In genomic region chr6:135183532-135184440, GRCh38 we compare ENCODE assay signal across 2 cellular contexts.
TF ChIP-seq lines count a peak whose summit lies in the region.

No MANE protein-coding gene starts in this region.

TF ChIP-seq in HEK293, 187 proteins besides CTCF, POLR2A, EP300 and RAD21 (continued from another document and continues in another):
- TF ChIP-seq, protein P1, sequence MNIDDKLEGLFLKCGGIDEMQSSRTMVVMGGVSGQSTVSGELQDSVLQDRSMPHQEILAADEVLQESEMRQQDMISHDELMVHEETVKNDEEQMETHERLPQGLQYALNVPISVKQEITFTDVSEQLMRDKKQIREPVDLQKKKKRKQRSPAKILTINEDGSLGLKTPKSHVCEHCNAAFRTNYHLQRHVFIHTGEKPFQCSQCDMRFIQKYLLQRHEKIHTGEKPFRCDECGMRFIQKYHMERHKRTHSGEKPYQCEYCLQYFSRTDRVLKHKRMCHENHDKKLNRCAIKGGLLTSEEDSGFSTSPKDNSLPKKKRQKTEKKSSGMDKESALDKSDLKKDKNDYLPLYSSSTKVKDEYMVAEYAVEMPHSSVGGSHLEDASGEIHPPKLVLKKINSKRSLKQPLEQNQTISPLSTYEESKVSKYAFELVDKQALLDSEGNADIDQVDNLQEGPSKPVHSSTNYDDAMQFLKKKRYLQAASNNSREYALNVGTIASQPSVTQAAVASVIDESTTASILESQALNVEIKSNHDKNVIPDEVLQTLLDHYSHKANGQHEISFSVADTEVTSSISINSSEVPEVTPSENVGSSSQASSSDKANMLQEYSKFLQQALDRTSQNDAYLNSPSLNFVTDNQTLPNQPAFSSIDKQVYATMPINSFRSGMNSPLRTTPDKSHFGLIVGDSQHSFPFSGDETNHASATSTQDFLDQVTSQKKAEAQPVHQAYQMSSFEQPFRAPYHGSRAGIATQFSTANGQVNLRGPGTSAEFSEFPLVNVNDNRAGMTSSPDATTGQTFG (tag by site-specific recombination; IDR thresholded peaks at IDR 0.05; ENCODE audit: borderline replicate concordance), result no peak
- TF ChIP-seq SCRT2 (tag by site-specific recombination; IDR thresholded peaks at IDR 0.05) (peak; percentile 93), ZNF202 (tag by site-specific recombination; IDR thresholded peaks at IDR 0.05; ENCODE audit: borderline replicate concordance) (no peak), ZNF248 (tag by site-specific recombination; IDR thresholded peaks at IDR 0.05) (no peak), ZNF837 (tag by site-specific recombination; IDR thresholded peaks at IDR 0.05) (no peak), ZNF624 (tag by site-specific recombination; IDR thresholded peaks at IDR 0.05) (no peak), WT1 (tag by site-specific recombination; IDR thresholded peaks at IDR 0.05) (no peak), ZNF830 (tag by site-specific recombination; IDR thresholded peaks at IDR 0.05; ENCODE audit: low read depth) (no peak), PRDM1 (tag by site-specific recombination; IDR thresholded peaks at IDR 0.05) (no peak), KLF16 (tag by site-specific recombination; IDR thresholded peaks at IDR 0.05) (0 out of 2 replicates have a peak, but pooled peaks have one; percentile 31), ZNF391 (tag by site-specific recombination; IDR thresholded peaks at IDR 0.05; ENCODE audit: borderline replicate concordance, low read depth) (no peak), ZNF76 (tag by site-specific recombination; IDR thresholded peaks at IDR 0.05; ENCODE audit: borderline replicate concordance, low read depth) (no peak), SP3 (tag by site-specific recombination; IDR thresholded peaks at IDR 0.05) (0 out of 2 replicates have a peak, but pooled peaks have one; percentile 15), ZNF560 (tag by site-specific recombination; IDR thresholded peaks at IDR 0.05; ENCODE audit: borderline replicate concordance) (no peak), ZNF169 (tag by site-specific recombination; IDR thresholded peaks at IDR 0.05) (no peak), ZNF211 (tag by site-specific recombination; IDR thresholded peaks at IDR 0.05; ENCODE audit: low read depth) (no peak), ZFP69B (tag by site-specific recombination; IDR thresholded peaks at IDR 0.05) (no peak), ZNF514 (tag by site-specific recombination; IDR thresholded peaks at IDR 0.05) (no peak), ZNF155 (tag by site-specific recombination; IDR thresholded peaks at IDR 0.05) (no peak), ZNF2 (tag by site-specific recombination; IDR thresholded peaks at IDR 0.05) (no peak), ZNF324 (tag by site-specific recombination; IDR thresholded peaks at IDR 0.05) (no peak), PRDM6 (tag by site-specific recombination; IDR thresholded peaks at IDR 0.05) (no peak), YY2 (tag by site-specific recombination; IDR thresholded peaks at IDR 0.05) (no peak)
- TF ChIP-seq, protein P2, sequence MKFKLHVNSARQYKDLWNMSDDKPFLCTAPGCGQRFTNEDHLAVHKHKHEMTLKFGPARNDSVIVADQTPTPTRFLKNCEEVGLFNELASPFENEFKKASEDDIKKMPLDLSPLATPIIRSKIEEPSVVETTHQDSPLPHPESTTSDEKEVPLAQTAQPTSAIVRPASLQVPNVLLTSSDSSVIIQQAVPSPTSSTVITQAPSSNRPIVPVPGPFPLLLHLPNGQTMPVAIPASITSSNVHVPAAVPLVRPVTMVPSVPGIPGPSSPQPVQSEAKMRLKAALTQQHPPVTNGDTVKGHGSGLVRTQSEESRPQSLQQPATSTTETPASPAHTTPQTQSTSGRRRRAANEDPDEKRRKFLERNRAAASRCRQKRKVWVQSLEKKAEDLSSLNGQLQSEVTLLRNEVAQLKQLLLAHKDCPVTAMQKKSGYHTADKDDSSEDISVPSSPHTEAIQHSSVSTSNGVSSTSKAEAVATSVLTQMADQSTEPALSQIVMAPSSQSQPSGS (tag by site-specific recombination; IDR thresholded peaks at IDR 0.05; ENCODE audit: low read depth), result no peak

TF ChIP-seq in GM12878, 131 proteins besides CTCF, POLR2A, EP300 and RAD21 (continued from another document and continues in another):
- TF ChIP-seq, protein P3, sequence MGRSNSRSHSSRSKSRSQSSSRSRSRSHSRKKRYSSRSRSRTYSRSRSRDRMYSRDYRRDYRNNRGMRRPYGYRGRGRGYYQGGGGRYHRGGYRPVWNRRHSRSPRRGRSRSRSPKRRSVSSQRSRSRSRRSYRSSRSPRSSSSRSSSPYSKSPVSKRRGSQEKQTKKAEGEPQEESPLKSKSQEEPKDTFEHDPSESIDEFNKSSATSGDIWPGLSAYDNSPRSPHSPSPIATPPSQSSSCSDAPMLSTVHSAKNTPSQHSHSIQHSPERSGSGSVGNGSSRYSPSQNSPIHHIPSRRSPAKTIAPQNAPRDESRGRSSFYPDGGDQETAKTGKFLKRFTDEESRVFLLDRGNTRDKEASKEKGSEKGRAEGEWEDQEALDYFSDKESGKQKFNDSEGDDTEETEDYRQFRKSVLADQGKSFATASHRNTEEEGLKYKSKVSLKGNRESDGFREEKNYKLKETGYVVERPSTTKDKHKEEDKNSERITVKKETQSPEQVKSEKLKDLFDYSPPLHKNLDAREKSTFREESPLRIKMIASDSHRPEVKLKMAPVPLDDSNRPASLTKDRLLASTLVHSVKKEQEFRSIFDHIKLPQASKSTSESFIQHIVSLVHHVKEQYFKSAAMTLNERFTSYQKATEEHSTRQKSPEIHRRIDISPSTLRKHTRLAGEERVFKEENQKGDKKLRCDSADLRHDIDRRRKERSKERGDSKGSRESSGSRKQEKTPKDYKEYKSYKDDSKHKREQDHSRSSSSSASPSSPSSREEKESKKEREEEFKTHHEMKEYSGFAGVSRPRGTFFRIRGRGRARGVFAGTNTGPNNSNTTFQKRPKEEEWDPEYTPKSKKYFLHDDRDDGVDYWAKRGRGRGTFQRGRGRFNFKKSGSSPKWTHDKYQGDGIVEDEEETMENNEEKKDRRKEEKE (IDR thresholded peaks at IDR 0.05), result no peak
- TF ChIP-seq, protein P4, sequence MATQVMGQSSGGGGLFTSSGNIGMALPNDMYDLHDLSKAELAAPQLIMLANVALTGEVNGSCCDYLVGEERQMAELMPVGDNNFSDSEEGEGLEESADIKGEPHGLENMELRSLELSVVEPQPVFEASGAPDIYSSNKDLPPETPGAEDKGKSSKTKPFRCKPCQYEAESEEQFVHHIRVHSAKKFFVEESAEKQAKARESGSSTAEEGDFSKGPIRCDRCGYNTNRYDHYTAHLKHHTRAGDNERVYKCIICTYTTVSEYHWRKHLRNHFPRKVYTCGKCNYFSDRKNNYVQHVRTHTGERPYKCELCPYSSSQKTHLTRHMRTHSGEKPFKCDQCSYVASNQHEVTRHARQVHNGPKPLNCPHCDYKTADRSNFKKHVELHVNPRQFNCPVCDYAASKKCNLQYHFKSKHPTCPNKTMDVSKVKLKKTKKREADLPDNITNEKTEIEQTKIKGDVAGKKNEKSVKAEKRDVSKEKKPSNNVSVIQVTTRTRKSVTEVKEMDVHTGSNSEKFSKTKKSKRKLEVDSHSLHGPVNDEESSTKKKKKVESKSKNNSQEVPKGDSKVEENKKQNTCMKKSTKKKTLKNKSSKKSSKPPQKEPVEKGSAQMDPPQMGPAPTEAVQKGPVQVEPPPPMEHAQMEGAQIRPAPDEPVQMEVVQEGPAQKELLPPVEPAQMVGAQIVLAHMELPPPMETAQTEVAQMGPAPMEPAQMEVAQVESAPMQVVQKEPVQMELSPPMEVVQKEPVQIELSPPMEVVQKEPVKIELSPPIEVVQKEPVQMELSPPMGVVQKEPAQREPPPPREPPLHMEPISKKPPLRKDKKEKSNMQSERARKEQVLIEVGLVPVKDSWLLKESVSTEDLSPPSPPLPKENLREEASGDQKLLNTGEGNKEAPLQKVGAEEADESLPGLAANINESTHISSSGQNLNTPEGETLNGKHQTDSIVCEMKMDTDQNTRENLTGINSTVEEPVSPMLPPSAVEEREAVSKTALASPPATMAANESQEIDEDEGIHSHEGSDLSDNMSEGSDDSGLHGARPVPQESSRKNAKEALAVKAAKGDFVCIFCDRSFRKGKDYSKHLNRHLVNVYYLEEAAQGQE (IDR thresholded peaks at IDR 0.05; ENCODE audit: low read depth, low read length), result no peak
- 0 out of 2 replicates have a peak, but pooled peaks have one; percentile 26 for TF ChIP-seq HSF1 (IDR thresholded peaks at IDR 0.05; ENCODE audit: low read depth, low read length)
- no peak for TF ChIP-seq ASH2L (IDR thresholded peaks at IDR 0.05; ENCODE audit: borderline replicate concordance, low read depth)
- TF ChIP-seq ESRRA (IDR thresholded peaks at IDR 0.05; ENCODE audit: low read length), result no peak
- no peak for TF ChIP-seq RELA (IDR thresholded peaks at IDR 0.05; ENCODE audit: borderline replicate concordance, partially characterized antibody)
- no peak for TF ChIP-seq RBBP5 (conservative IDR thresholded peaks at IDR 0.05)
- no peak for TF ChIP-seq ZZZ3 (IDR thresholded peaks at IDR 0.05; ENCODE audit: control insufficient read depth, insufficient read length, low read depth)
- peak; percentile 49; the same call in 1 of the 2 replicates for TF ChIP-seq SIN3A (IDR thresholded peaks at IDR 0.05; ENCODE audit: low read depth, low read length)
- TF ChIP-seq, protein P2 (IDR thresholded peaks at IDR 0.05; ENCODE audit: low read length), result no peak; the same call in 1 of the 2 replicates
- TF ChIP-seq NR2C2 (IDR thresholded peaks at IDR 0.05; ENCODE audit: borderline replicate concordance, control insufficient read depth, insufficient read length, low read depth), result no peak
- no peak for TF ChIP-seq ZSCAN29 (IDR thresholded peaks at IDR 0.05)
- no peak for TF ChIP-seq BRCA1 (IDR thresholded peaks at IDR 0.05; ENCODE audit: low read depth, low read length)
- TF ChIP-seq ZNF207 (IDR thresholded peaks at IDR 0.05; ENCODE audit: borderline replicate concordance), result no peak
- TF ChIP-seq CHD2 (IDR thresholded peaks at IDR 0.05; ENCODE audit: borderline replicate concordance, low read depth, low read length), result no peak
- TF ChIP-seq SREBF1 (IDR thresholded peaks at IDR 0.05; ENCODE audit: low read length), result no peak
- no peak for TF ChIP-seq LARP7 (IDR thresholded peaks at IDR 0.05)
- TF ChIP-seq, protein P5, sequence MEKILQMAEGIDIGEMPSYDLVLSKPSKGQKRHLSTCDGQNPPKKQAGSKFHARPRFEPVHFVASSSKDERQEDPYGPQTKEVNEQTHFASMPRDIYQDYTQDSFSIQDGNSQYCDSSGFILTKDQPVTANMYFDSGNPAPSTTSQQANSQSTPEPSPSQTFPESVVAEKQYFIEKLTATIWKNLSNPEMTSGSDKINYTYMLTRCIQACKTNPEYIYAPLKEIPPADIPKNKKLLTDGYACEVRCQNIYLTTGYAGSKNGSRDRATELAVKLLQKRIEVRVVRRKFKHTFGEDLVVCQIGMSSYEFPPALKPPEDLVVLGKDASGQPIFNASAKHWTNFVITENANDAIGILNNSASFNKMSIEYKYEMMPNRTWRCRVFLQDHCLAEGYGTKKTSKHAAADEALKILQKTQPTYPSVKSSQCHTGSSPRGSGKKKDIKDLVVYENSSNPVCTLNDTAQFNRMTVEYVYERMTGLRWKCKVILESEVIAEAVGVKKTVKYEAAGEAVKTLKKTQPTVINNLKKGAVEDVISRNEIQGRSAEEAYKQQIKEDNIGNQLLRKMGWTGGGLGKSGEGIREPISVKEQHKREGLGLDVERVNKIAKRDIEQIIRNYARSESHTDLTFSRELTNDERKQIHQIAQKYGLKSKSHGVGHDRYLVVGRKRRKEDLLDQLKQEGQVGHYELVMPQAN (conservative IDR thresholded peaks at IDR 0.05), result no peak
- TF ChIP-seq BMI1 (IDR thresholded peaks at IDR 0.05; ENCODE audit: borderline replicate concordance), result no peak
- peak; percentile 46; the same call in 1 of the 2 replicates for TF ChIP-seq ZNF217 (IDR thresholded peaks at IDR 0.05)
- TF ChIP-seq IKZF2 (IDR thresholded peaks at IDR 0.05), result peak in 1 of 2 experiments; percentile 28
- peak; percentile 10; the same call in 1 of the 2 replicates for TF ChIP-seq EED (IDR thresholded peaks at IDR 0.05; ENCODE audit: low read depth)
- TF ChIP-seq RAD51 (IDR thresholded peaks at IDR 0.05), result 0 out of 2 replicates have a peak, but pooled peaks have one; percentile 9
- TF ChIP-seq SMC3 (IDR thresholded peaks at IDR 0.05; ENCODE audit: borderline replicate concordance, low read length), result peak; percentile 87
- no peak for TF ChIP-seq HDAC2 (IDR thresholded peaks at IDR 0.05)
- no peak for TF ChIP-seq RB1 (IDR thresholded peaks at IDR 0.05; ENCODE audit: borderline replicate concordance)
- TF ChIP-seq DPF2 (IDR thresholded peaks at IDR 0.05), result no peak; the same call in 1 of the 2 replicates
- TF ChIP-seq ELK1 (IDR thresholded peaks at IDR 0.05; ENCODE audit: low read depth, low read length), result 0 out of 2 replicates have a peak, but pooled peaks have one; percentile 10
- peak; percentile 51; the same call in 1 of the 2 replicates for TF ChIP-seq ZNF384 (IDR thresholded peaks at IDR 0.05; ENCODE audit: borderline replicate concordance, low read depth, low read length)
- no peak; the same call in 1 of the 2 replicates for TF ChIP-seq NR2F1 (conservative IDR thresholded peaks at IDR 0.05)
- no peak for TF ChIP-seq SRF (IDR thresholded peaks at IDR 0.05; ENCODE audit: low read depth in 2 of 2, low read length in 2 of 2)
- peak; percentile 2 for TF ChIP-seq SIX5 (IDR thresholded peaks at IDR 0.05; ENCODE audit: low read depth, low read length, severe bottlenecking)
- no peak for TF ChIP-seq NFXL1 (IDR thresholded peaks at IDR 0.05; ENCODE audit: borderline replicate concordance)
- TF ChIP-seq STAT1 (conservative IDR thresholded peaks at IDR 0.05), result no peak
- no peak for TF ChIP-seq BACH1 (IDR thresholded peaks at IDR 0.05; ENCODE audit: borderline replicate concordance)
- TF ChIP-seq TAF1 (IDR thresholded peaks at IDR 0.05; ENCODE audit: borderline replicate concordance, low read depth, low read length), result no peak
